ENCODE assay signal across 19 cellular contexts in genomic region chr22:45187891-45188290, GRCh38.
"Had no signal": no experiment of that assay in that cellular context is flagged by ENCODE, and none has a peak within 500 bp of the region (broad histone marks: within the 10 kb centered on the region; RNA-seq: fewer than 3 reads in every experiment).

No MANE protein-coding gene starts in this region.

- H3K27me3 Mint-ChIP-seq: stimulated activated naive CD8-positive, alpha-beta T cell treated with anti-CD3 and anti-CD28 coated beads, Interleukin-15, Interleukin-2, amounts not matched to agents 100 ng/mL and 50 ng/mL, for 24 hours; T-cell had no signal

- H3K27ac Mint-ChIP-seq: stimulated activated naive CD8-positive, alpha-beta T cell treated with anti-CD3 and anti-CD28 coated beads, Interleukin-15, Interleukin-2, amounts not matched to agents 100 ng/mL and 50 ng/mL, for 24 hours had no signal

- H3K27ac ChIP-seq: body of pancreas, esophagus squamous epithelium, right lobe of liver, suprapubic skin had no signal

- H3K4me3 ChIP-seq: body of pancreas, esophagus squamous epithelium, right lobe of liver, smooth muscle cell, suprapubic skin, upper lobe of left lung had no signal

- H3K27me3 ChIP-seq: body of pancreas, esophagus squamous epithelium, right lobe of liver, suprapubic skin, upper lobe of left lung had no signal

- H3K9me3 ChIP-seq: body of pancreas, esophagus squamous epithelium, right lobe of liver, suprapubic skin, upper lobe of left lung had no signal

- H3K9me3 Mint-ChIP-seq: activated naive CD4-positive, alpha-beta T cell treated with anti-CD3 and anti-CD28 coated beads, Interleukin-2, amount 50 U/mL, for 72 hours; stimulated activated naive CD8-positive, alpha-beta T cell treated with anti-CD3 and anti-CD28 coated beads, Interleukin-15, Interleukin-2, amounts not matched to agents 100 ng/mL and 50 ng/mL, for 24 hours; T-cell had no signal

- DNase-seq: activated CD4-positive, alpha-beta T cell treated with anti-CD3 and anti-CD28 coated beads, Interleukin-2, amount 50 U/mL, for 48 hours; activated CD4-positive, CD25-positive, alpha-beta regulatory T cell treated with anti-CD3 and anti-CD28 coated beads, Interleukin-2, amount 50 U/mL, for 72 hours; activated gamma-delta T cell; activated T-cell treated with anti-CD3 and anti-CD28 coated beads, Interleukin-2, amount 50 U/mL, for 48 hours; body of pancreas; caudate nucleus; esophagus squamous epithelium; hypothalamus; kidney glomerular epithelial cell; left ventricle myocardium superior; mesenchymal stem cell; right lobe of liver; T-cell; T-helper 9 cell; upper lobe of left lung had no signal

- H3K4me3 Mint-ChIP-seq: stimulated activated naive CD8-positive, alpha-beta T cell treated with anti-CD3 and anti-CD28 coated beads, Interleukin-15, Interleukin-2, amounts not matched to agents 100 ng/mL and 50 ng/mL, for 24 hours; T-cell had no signal

- ATAC-seq: activated naive CD4-positive, alpha-beta T cell treated with anti-CD3 and anti-CD28 coated beads, Interleukin-2, amount 50 U/mL, for 72 hours; body of pancreas; left ventricle myocardium superior; T-cell had no signal

- H3K4me1 ChIP-seq: body of pancreas, esophagus squamous epithelium, right lobe of liver had no signal
